Comparison of ENCODE assay signal across 8 cellular contexts in the genomic region with DNA sequence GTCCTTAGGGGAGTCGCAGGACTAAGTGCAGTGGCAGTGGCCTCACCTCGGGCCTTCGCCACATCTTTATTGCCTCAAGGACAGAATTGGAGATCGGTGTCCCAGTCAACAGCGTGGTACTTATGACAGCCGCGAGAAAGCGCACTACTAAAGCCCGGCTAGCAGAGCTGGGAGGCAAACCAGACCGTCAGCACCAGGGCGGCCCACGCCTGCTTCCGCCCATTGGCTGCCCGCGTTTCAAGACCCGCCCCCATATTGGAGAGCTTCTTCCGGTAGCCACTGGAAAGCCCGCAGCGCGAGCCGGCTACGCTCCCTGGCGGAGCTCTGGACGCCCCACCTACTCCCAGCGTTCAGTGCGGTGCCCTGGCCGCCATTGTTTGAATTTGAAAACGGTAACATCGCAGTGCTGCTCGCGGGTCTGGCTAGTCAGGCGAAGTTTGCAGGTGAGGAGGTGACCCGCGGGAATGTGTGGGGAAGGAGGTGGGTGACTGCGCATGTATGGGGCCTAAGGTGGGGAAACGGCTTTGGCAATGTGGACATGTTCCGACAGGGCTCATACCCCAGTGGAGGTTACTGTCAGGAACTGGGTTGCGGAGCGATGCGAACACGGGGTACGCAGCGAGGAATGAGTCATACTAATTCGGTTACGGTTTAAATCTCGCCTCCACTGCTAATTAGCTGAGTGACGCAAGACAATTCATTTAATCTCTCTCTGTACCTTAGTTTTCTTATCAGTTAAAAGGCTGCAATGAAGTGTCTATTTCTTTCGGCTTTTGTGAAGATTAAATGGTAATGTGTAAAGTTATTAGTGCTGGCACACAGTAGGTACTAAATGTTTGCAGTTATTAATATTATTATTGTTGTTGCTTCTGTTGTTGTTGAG. TPM values are rescaled to one million over a fixed set of nuclear protein-coding genes. Genes with fewer than 3 reads are reported as not detected.
A peak's percentile ranks its signal among the peaks of the same experiment; 100 is the strongest.
DNase-seq lines count a peak whose midpoint lies in the region; ATAC-seq and TF ChIP-seq lines count a peak whose summit lies in the region.

A gene with protein sequence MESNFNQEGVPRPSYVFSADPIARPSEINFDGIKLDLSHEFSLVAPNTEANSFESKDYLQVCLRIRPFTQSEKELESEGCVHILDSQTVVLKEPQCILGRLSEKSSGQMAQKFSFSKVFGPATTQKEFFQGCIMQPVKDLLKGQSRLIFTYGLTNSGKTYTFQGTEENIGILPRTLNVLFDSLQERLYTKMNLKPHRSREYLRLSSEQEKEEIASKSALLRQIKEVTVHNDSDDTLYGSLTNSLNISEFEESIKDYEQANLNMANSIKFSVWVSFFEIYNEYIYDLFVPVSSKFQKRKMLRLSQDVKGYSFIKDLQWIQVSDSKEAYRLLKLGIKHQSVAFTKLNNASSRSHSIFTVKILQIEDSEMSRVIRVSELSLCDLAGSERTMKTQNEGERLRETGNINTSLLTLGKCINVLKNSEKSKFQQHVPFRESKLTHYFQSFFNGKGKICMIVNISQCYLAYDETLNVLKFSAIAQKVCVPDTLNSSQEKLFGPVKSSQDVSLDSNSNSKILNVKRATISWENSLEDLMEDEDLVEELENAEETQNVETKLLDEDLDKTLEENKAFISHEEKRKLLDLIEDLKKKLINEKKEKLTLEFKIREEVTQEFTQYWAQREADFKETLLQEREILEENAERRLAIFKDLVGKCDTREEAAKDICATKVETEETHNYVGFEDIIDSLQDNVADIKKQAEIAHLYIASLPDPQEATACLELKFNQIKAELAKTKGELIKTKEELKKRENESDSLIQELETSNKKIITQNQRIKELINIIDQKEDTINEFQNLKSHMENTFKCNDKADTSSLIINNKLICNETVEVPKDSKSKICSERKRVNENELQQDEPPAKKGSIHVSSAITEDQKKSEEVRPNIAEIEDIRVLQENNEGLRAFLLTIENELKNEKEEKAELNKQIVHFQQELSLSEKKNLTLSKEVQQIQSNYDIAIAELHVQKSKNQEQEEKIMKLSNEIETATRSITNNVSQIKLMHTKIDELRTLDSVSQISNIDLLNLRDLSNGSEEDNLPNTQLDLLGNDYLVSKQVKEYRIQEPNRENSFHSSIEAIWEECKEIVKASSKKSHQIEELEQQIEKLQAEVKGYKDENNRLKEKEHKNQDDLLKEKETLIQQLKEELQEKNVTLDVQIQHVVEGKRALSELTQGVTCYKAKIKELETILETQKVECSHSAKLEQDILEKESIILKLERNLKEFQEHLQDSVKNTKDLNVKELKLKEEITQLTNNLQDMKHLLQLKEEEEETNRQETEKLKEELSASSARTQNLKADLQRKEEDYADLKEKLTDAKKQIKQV (N-terminal part only) (plus strand): TSS at position 353 of the 883 bp plus-strand sequence. CDS start 3,705 bp downstream, outside the sequence.

- peak; percentile 46 for TF ChIP-seq RAD21 in SK-N-SH (IDR thresholded peaks at IDR 0.05; ENCODE audit: low read length)

- peaks cover 10% of the 10 kb centered on the region in 2 experiments; a peak in 2 of 4 replicates for H3K4me1 ChIP-seq in SK-N-SH (ENCODE audit: control insufficient read depth in 1 of 2, insufficient read depth in 2 of 2, low read depth in 1 of 2, low read length in 1 of 2)
- peaks cover 23% of the 10 kb centered on the region for H3K4me1 ChIP-seq in suprapubic skin

- H3K9ac ChIP-seq in SK-N-SH = peak within 1 kb of the TSS; percentile 77

- POLR2A ChIA-PET in GM10248 (lab: Yijun Ruan, JAX) (interaction anchor here (0.6 to 1.4 kb wide), 5 partner anchors 10 to 920 kb away, joined by 3 to 12 read pairs (median 4); no protein-coding TSS in a partner anchor), SK-N-SH (lab: Yijun Ruan, JAX) (interaction anchor here (0.6 to 1.3 kb wide), 6 partner anchors 15 to 70 kb away, joined by 3 to 7 read pairs (median 3); no protein-coding TSS in a partner anchor)

- peaks cover 6% of the 10 kb centered on the region for H3F3A ChIP-seq in SK-N-SH (replicated peaks; ENCODE audit: insufficient read depth)

- H3K27ac ChIP-seq in SK-N-SH (ENCODE audit: low read depth in 2 of 2, low read length in 1 of 2) (peak within 1 kb of the TSS; percentile 61 to 94), suprapubic skin (peak within 1 kb of the TSS; percentile 81)

- TF ChIP-seq EP300 in SK-N-SH (IDR thresholded peaks at IDR 0.05; ENCODE audit: borderline replicate concordance in 1 of 2, low read depth in 1 of 2, low read length in 1 of 2) (no peak), suprapubic skin (IDR thresholded peaks at IDR 0.05) (no peak)

- H3K9me3 ChIP-seq in SK-N-SH = no peaks in the 10 kb centered on the region
- no peaks in the 10 kb centered on the region for H3K9me3 ChIP-seq in suprapubic skin

- H3K4me3 ChIP-seq in SK-N-SH (ENCODE audit: low read depth in 2 of 2, low read length in 1 of 2) (peak within 1 kb of the TSS; percentile 78 to 82), suprapubic skin (peak within 1 kb of the TSS; percentile 66)

- peaks cover 49% of the 10 kb centered on the region for H3K79me2 ChIP-seq in SK-N-SH (ENCODE audit: insufficient read depth)

- CTCF ChIA-PET in GM10248 (lab: Yijun Ruan, JAX) (interaction anchor here (0.7 to 1.8 kb wide), 15 partner anchors 10 to 75 kb away, joined by 3 to 7 read pairs (median 4); no protein-coding TSS in a partner anchor), SK-N-SH (lab: Yijun Ruan, JAX) (interaction anchor here (0.6 to 1.3 kb wide), 7 partner anchors 11 to 425 kb away, joined by 3 to 4 read pairs (median 3); no protein-coding TSS in a partner anchor)

- DNase-seq in GM10248 (ENCODE audit: extremely low spot score) (peak; percentile 97), NCI-H1048 (lab: John Stamatoyannopoulos, UW) (peak; percentile 91), SK-N-SH (peak; percentile 92), germinal center (ENCODE audit: low spot score) (peak; percentile 98), non-pigmented ciliary epithelial cell (ENCODE audit: low read depth) (peak; percentile 84), suprapubic skin (ENCODE audit: low spot score in 2 of 2) (peak; percentile 95 to 96)
- DNase-seq in activated naive CD4-positive, alpha-beta T cell treated with anti-CD3 and anti-CD28 coated beads, Interleukin-2, amount 50 U/mL, for 16 hours = peak; percentile 96

- H3K27me3 ChIP-seq in SK-N-SH (ENCODE audit: insufficient read depth) (no peaks in the 10 kb centered on the region), suprapubic skin (no peaks in the 10 kb centered on the region)

- TF ChIP-seq CTCF in GM10248 (IDR thresholded peaks at IDR 0.05; ENCODE audit: control extremely low read depth, extremely low read depth, low read depth, missing control alignments) (peak; percentile 63), SK-N-SH (IDR thresholded peaks at IDR 0.05) (peak; percentile 31), suprapubic skin (IDR thresholded peaks at IDR 0.05) (peak in 1 of 2 donors; percentile 53)

- peak within 1 kb of the TSS; percentile 94 for H2AFZ ChIP-seq in SK-N-SH (ENCODE audit: low read depth)

- H3K36me3 ChIP-seq in SK-N-SH (replicated peaks in 1 of 2; ENCODE audit: control insufficient read depth in 1 of 2, insufficient read depth in 2 of 2, low read length in 1 of 2) (no peaks in the 10 kb centered on the region), suprapubic skin (no peaks in the 10 kb centered on the region)

- no peaks in the 10 kb centered on the region for H3K9me2 ChIP-seq in SK-N-SH

- TF ChIP-seq POLR2A in suprapubic skin (IDR thresholded peaks at IDR 0.05) = peak in 1 of 2 donors; percentile 25

- H3K4me2 ChIP-seq in SK-N-SH = peak within 1 kb of the TSS; percentile 88

- 1% methylated on average over 34 of the region's 48 CpGs for WGBS in SK-N-SH (ENCODE audit: low lambda C conversion rate)
- WGBS in suprapubic skin = 1% methylated on average over 29 of the region's 48 CpGs

- ATAC-seq in HG02588 (IDR thresholded peaks at IDR 0.05; ENCODE audit: unreplicated experiment) = peak; percentile 98

- 0 out of 2 replicates have a peak, but pooled peaks cover under 1% of the 10 kb centered on the region for H4K20me1 ChIP-seq in SK-N-SH (ENCODE audit: insufficient read depth)

TF ChIP-seq in SK-N-SH, 30 proteins besides CTCF, POLR2A, EP300 and RAD21 (continues in another document):
- TF ChIP-seq CHD2 (IDR thresholded peaks at IDR 0.05; ENCODE audit: low read length, partially characterized antibody) = peak; percentile 87
- TF ChIP-seq, protein P1, sequence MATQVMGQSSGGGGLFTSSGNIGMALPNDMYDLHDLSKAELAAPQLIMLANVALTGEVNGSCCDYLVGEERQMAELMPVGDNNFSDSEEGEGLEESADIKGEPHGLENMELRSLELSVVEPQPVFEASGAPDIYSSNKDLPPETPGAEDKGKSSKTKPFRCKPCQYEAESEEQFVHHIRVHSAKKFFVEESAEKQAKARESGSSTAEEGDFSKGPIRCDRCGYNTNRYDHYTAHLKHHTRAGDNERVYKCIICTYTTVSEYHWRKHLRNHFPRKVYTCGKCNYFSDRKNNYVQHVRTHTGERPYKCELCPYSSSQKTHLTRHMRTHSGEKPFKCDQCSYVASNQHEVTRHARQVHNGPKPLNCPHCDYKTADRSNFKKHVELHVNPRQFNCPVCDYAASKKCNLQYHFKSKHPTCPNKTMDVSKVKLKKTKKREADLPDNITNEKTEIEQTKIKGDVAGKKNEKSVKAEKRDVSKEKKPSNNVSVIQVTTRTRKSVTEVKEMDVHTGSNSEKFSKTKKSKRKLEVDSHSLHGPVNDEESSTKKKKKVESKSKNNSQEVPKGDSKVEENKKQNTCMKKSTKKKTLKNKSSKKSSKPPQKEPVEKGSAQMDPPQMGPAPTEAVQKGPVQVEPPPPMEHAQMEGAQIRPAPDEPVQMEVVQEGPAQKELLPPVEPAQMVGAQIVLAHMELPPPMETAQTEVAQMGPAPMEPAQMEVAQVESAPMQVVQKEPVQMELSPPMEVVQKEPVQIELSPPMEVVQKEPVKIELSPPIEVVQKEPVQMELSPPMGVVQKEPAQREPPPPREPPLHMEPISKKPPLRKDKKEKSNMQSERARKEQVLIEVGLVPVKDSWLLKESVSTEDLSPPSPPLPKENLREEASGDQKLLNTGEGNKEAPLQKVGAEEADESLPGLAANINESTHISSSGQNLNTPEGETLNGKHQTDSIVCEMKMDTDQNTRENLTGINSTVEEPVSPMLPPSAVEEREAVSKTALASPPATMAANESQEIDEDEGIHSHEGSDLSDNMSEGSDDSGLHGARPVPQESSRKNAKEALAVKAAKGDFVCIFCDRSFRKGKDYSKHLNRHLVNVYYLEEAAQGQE (IDR thresholded peaks at IDR 0.05; ENCODE audit: low read depth, low read length) = peak; percentile 46; the same call in 1 of the 2 replicates
- TF ChIP-seq TAF1 (IDR thresholded peaks at IDR 0.05; ENCODE audit: borderline replicate concordance, low read depth, low read length) = peak; percentile 72
- TF ChIP-seq TEAD4 (IDR thresholded peaks at IDR 0.05; ENCODE audit: borderline replicate concordance, insufficient read depth) = no peak
- peak; percentile 99 for TF ChIP-seq MXI1 (IDR thresholded peaks at IDR 0.05; ENCODE audit: low read depth, low read length)
- TF ChIP-seq, protein P2, sequence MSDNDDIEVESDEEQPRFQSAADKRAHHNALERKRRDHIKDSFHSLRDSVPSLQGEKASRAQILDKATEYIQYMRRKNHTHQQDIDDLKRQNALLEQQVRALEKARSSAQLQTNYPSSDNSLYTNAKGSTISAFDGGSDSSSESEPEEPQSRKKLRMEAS (IDR thresholded peaks at IDR 0.05; ENCODE audit: low read depth) = peak; percentile 91

RNA-seq across cellular contexts. Expression of the gene that starts here (rescaled TPM):
- polyA plus RNA-seq in SK-N-SH (2012; rRNA removed) = 1.5 and 2.0 TPM in 2 replicates
- polyA plus RNA-seq in SK-N-SH (2012; cell fraction: cytosol; rRNA removed) = 2.3 and 3.5 TPM in 2 replicates
- 0.52 and 2.1 TPM in 2 replicates for polyA plus RNA-seq in SK-N-SH (2012; cell fraction: nucleus; rRNA removed)
- 1 to 10 TPM; 5.1 to 7.6 (median 6.3) TPM for total RNA-seq in suprapubic skin

Comparison
In these comparisons a context has a peak if more than half of its experiments do, and no peak if none do; other contexts are left out.
1. Peak in every context shown above with its lines: DNase-seq, ATAC-seq, H3K4me3 ChIP-seq and H3K27ac ChIP-seq.